In the genomic region with DNA sequence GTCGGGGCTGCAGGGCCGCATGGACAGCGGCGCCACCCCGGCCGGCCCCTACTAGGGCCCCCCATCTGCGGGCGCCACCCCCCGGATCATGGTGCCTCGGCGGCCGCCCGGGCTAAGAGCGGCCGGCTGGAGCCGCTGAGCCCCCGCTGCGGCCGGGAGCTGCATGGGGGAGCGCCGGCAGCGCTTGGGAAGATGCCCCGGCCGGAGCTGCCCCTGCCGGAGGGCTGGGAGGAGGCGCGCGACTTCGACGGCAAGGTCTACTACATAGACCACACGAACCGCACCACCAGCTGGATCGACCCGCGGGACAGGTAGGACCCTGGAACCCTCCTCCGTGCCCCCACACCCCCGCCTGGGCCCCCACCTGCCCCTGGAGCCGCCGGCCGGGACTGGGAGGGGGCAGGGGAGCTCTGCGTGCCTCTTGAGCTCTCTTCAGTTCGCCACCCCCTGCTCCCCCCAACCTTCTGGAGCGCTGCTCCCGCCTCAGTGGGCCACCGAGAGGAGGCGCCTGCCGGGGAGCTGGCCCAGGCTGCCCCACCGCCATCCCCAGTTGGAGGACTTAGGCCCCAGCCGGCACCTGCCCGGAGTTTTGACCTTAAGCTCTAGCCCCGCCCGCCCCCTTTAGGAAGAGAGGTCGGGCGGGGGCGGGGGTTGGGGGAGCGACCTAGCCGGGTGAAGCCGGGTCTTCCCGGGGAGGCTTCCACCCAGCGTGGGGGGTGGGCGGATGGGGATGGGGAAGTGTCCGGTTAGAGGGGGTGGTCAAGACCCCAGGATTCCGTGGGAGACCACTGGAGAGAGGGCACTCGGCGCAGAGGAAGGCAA, we compare ENCODE assay signal across 1 cellular context.
TF ChIP-seq lines count a peak whose summit lies in the region.

No MANE protein-coding gene starts in this region.

TF ChIP-seq in HepG2, 621 proteins besides CTCF, POLR2A, EP300 and RAD21 (continued from another document and continues in another):
- TF ChIP-seq, protein P1, sequence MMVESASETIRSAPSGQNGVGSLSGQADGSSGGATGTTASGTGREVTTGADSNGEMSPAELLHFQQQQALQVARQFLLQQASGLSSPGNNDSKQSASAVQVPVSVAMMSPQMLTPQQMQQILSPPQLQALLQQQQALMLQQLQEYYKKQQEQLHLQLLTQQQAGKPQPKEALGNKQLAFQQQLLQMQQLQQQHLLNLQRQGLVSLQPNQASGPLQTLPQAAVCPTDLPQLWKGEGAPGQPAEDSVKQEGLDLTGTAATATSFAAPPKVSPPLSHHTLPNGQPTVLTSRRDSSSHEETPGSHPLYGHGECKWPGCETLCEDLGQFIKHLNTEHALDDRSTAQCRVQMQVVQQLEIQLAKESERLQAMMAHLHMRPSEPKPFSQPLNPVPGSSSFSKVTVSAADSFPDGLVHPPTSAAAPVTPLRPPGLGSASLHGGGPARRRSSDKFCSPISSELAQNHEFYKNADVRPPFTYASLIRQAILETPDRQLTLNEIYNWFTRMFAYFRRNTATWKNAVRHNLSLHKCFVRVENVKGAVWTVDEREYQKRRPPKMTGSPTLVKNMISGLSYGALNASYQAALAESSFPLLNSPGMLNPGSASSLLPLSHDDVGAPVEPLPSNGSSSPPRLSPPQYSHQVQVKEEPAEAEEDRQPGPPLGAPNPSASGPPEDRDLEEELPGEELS (CRISPR knock-in tag; IDR thresholded peaks at IDR 0.05), result no peak
- TF ChIP-seq, protein P2, sequence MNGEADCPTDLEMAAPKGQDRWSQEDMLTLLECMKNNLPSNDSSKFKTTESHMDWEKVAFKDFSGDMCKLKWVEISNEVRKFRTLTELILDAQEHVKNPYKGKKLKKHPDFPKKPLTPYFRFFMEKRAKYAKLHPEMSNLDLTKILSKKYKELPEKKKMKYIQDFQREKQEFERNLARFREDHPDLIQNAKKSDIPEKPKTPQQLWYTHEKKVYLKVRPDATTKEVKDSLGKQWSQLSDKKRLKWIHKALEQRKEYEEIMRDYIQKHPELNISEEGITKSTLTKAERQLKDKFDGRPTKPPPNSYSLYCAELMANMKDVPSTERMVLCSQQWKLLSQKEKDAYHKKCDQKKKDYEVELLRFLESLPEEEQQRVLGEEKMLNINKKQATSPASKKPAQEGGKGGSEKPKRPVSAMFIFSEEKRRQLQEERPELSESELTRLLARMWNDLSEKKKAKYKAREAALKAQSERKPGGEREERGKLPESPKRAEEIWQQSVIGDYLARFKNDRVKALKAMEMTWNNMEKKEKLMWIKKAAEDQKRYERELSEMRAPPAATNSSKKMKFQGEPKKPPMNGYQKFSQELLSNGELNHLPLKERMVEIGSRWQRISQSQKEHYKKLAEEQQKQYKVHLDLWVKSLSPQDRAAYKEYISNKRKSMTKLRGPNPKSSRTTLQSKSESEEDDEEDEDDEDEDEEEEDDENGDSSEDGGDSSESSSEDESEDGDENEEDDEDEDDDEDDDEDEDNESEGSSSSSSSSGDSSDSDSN (CRISPR knock-in tag; IDR thresholded peaks at IDR 0.05), result 0 out of 2 replicates have a peak, but pooled peaks have one; percentile 31
- no peak for TF ChIP-seq ZNF720 (CRISPR knock-in tag; IDR thresholded peaks at IDR 0.05)
- TF ChIP-seq ZBTB42 (CRISPR knock-in tag; IDR thresholded peaks at IDR 0.05), result no peak
- no peak for TF ChIP-seq ZSCAN22 (CRISPR knock-in tag; IDR thresholded peaks at IDR 0.05)
- TF ChIP-seq SAP130 (CRISPR knock-in tag; IDR thresholded peaks at IDR 0.05; ENCODE audit: low read depth), result 0 out of 2 replicates have a peak, but pooled peaks have one; percentile 23
- TF ChIP-seq NR2F6 (IDR thresholded peaks at IDR 0.05), result no peak
- no peak for TF ChIP-seq NR2F6 (CRISPR knock-in tag; IDR thresholded peaks at IDR 0.05)
- no peak for TF ChIP-seq ZNF138 (CRISPR knock-in tag; IDR thresholded peaks at IDR 0.05; ENCODE audit: low read depth)
- no peak for TF ChIP-seq SETDB1 (CRISPR knock-in tag; IDR thresholded peaks at IDR 0.05; ENCODE audit: borderline replicate concordance)
- 0 out of 2 replicates have a peak, but pooled peaks have one; percentile 42 for TF ChIP-seq ZNF788 (CRISPR knock-in tag; IDR thresholded peaks at IDR 0.05; ENCODE audit: borderline replicate concordance)
- TF ChIP-seq, protein P3, sequence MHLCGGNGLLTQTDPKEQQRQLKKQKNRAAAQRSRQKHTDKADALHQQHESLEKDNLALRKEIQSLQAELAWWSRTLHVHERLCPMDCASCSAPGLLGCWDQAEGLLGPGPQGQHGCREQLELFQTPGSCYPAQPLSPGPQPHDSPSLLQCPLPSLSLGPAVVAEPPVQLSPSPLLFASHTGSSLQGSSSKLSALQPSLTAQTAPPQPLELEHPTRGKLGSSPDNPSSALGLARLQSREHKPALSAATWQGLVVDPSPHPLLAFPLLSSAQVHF (CRISPR knock-in tag; IDR thresholded peaks at IDR 0.05), result no peak
- TF ChIP-seq, protein P4, sequence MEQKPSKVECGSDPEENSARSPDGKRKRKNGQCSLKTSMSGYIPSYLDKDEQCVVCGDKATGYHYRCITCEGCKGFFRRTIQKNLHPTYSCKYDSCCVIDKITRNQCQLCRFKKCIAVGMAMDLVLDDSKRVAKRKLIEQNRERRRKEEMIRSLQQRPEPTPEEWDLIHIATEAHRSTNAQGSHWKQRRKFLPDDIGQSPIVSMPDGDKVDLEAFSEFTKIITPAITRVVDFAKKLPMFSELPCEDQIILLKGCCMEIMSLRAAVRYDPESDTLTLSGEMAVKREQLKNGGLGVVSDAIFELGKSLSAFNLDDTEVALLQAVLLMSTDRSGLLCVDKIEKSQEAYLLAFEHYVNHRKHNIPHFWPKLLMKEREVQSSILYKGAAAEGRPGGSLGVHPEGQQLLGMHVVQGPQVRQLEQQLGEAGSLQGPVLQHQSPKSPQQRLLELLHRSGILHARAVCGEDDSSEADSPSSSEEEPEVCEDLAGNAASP (CRISPR knock-in tag; IDR thresholded peaks at IDR 0.05; ENCODE audit: borderline replicate concordance), result 0 out of 2 replicates have a peak, but pooled peaks have one; percentile 26
- TF ChIP-seq, protein P5, sequence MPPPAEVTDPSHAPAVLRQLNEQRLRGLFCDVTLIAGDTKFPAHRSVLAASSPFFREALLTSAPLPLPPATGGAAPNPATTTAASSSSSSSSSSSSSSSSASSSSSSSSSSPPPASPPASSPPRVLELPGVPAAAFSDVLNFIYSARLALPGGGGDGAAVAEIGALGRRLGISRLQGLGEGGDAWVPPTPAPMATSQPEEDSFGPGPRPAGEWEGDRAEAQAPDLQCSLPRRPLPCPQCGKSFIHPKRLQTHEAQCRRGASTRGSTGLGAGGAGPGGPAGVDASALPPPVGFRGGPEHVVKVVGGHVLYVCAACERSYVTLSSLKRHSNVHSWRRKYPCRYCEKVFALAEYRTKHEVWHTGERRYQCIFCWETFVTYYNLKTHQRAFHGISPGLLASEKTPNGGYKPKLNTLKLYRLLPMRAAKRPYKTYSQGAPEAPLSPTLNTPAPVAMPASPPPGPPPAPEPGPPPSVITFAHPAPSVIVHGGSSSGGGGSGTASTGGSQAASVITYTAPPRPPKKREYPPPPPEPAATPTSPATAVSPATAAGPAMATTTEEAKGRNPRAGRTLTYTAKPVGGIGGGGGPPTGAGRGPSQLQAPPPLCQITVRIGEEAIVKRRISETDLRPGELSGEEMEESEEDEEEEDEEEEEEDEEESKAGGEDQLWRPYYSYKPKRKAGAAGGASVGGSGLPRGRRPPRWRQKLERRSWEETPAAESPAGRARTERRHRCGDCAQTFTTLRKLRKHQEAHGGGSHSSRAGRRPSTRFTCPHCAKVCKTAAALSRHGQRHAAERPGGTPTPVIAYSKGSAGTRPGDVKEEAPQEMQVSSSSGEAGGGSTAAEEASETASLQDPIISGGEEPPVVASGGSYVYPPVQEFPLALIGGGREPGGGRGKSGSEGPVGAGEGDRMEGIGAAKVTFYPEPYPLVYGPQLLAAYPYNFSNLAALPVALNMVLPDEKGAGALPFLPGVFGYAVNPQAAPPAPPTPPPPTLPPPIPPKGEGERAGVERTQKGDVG (CRISPR knock-in tag; IDR thresholded peaks at IDR 0.05; ENCODE audit: borderline replicate concordance), result no peak
- TF ChIP-seq, protein P6, sequence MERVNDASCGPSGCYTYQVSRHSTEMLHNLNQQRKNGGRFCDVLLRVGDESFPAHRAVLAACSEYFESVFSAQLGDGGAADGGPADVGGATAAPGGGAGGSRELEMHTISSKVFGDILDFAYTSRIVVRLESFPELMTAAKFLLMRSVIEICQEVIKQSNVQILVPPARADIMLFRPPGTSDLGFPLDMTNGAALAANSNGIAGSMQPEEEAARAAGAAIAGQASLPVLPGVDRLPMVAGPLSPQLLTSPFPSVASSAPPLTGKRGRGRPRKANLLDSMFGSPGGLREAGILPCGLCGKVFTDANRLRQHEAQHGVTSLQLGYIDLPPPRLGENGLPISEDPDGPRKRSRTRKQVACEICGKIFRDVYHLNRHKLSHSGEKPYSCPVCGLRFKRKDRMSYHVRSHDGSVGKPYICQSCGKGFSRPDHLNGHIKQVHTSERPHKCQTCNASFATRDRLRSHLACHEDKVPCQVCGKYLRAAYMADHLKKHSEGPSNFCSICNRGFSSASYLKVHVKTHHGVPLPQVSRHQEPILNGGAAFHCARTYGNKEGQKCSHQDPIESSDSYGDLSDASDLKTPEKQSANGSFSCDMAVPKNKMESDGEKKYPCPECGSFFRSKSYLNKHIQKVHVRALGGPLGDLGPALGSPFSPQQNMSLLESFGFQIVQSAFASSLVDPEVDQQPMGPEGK (CRISPR knock-in tag; IDR thresholded peaks at IDR 0.05), result peak; percentile 28
- TF ChIP-seq, protein P7, sequence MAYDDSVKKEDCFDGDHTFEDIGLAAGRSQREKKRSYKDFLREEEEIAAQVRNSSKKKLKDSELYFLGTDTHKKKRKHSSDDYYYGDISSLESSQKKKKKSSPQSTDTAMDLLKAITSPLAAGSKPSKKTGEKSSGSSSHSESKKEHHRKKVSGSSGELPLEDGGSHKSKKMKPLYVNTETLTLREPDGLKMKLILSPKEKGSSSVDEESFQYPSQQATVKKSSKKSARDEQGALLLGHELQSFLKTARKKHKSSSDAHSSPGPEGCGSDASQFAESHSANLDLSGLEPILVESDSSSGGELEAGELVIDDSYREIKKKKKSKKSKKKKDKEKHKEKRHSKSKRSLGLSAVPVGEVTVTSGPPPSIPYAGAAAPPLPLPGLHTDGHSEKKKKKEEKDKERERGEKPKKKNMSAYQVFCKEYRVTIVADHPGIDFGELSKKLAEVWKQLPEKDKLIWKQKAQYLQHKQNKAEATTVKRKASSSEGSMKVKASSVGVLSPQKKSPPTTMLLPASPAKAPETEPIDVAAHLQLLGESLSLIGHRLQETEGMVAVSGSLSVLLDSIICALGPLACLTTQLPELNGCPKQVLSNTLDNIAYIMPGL (CRISPR knock-in tag; IDR thresholded peaks at IDR 0.05; ENCODE audit: borderline replicate concordance in 1 of 2, low read depth in 1 of 2), result 0 out of 4 replicates have a peak, but pooled peaks of 1 of the 2 experiments have one; percentile 34
- no peak for TF ChIP-seq ZBTB3 (CRISPR knock-in tag; IDR thresholded peaks at IDR 0.05; ENCODE audit: borderline replicate concordance, low read depth)
- TF ChIP-seq, protein P8, sequence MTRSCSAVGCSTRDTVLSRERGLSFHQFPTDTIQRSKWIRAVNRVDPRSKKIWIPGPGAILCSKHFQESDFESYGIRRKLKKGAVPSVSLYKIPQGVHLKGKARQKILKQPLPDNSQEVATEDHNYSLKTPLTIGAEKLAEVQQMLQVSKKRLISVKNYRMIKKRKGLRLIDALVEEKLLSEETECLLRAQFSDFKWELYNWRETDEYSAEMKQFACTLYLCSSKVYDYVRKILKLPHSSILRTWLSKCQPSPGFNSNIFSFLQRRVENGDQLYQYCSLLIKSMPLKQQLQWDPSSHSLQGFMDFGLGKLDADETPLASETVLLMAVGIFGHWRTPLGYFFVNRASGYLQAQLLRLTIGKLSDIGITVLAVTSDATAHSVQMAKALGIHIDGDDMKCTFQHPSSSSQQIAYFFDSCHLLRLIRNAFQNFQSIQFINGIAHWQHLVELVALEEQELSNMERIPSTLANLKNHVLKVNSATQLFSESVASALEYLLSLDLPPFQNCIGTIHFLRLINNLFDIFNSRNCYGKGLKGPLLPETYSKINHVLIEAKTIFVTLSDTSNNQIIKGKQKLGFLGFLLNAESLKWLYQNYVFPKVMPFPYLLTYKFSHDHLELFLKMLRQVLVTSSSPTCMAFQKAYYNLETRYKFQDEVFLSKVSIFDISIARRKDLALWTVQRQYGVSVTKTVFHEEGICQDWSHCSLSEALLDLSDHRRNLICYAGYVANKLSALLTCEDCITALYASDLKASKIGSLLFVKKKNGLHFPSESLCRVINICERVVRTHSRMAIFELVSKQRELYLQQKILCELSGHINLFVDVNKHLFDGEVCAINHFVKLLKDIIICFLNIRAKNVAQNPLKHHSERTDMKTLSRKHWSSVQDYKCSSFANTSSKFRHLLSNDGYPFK (CRISPR knock-in tag; IDR thresholded peaks at IDR 0.05; ENCODE audit: borderline replicate concordance), result no peak
- TF ChIP-seq, protein P9, sequence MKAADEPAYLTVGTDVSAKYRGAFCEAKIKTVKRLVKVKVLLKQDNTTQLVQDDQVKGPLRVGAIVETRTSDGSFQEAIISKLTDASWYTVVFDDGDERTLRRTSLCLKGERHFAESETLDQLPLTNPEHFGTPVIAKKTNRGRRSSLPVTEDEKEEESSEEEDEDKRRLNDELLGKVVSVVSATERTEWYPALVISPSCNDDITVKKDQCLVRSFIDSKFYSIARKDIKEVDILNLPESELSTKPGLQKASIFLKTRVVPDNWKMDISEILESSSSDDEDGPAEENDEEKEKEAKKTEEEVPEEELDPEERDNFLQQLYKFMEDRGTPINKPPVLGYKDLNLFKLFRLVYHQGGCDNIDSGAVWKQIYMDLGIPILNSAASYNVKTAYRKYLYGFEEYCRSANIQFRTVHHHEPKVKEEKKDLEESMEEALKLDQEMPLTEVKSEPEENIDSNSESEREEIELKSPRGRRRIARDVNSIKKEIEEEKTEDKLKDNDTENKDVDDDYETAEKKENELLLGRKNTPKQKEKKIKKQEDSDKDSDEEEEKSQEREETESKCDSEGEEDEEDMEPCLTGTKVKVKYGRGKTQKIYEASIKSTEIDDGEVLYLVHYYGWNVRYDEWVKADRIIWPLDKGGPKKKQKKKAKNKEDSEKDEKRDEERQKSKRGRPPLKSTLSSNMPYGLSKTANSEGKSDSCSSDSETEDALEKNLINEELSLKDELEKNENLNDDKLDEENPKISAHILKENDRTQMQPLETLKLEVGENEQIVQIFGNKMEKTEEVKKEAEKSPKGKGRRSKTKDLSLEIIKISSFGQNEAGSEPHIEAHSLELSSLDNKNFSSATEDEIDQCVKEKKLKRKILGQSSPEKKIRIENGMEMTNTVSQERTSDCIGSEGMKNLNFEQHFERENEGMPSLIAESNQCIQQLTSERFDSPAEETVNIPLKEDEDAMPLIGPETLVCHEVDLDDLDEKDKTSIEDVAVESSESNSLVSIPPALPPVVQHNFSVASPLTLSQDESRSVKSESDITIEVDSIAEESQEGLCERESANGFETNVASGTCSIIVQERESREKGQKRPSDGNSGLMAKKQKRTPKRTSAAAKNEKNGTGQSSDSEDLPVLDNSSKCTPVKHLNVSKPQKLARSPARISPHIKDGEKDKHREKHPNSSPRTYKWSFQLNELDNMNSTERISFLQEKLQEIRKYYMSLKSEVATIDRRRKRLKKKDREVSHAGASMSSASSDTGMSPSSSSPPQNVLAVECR (CRISPR knock-in tag; IDR thresholded peaks at IDR 0.05; ENCODE audit: borderline replicate concordance), result peak; percentile 18; the same call in 1 of the 2 replicates
- TF ChIP-seq TRIM24 (CRISPR knock-in tag; IDR thresholded peaks at IDR 0.05), result no peak
- TF ChIP-seq, protein P10, sequence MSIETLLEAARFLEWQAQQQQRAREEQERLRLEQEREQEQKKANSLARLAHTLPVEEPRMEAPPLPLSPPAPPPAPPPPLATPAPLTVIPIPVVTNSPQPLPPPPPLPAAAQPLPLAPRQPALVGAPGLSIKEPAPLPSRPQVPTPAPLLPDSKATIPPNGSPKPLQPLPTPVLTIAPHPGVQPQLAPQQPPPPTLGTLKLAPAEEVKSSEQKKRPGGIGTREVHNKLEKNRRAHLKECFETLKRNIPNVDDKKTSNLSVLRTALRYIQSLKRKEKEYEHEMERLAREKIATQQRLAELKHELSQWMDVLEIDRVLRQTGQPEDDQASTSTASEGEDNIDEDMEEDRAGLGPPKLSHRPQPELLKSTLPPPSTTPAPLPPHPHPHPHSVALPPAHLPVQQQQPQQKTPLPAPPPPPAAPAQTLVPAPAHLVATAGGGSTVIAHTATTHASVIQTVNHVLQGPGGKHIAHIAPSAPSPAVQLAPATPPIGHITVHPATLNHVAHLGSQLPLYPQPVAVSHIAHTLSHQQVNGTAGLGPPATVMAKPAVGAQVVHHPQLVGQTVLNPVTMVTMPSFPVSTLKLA (IDR thresholded peaks at IDR 0.05), result no peak
- TF ChIP-seq ZNF790 (CRISPR knock-in tag; IDR thresholded peaks at IDR 0.05; ENCODE audit: borderline replicate concordance), result 0 out of 2 replicates have a peak, but pooled peaks have one; percentile 40
